In genomic region chr13:27270594-27271520, GRCh38 we compare ENCODE assay signal across 8 cellular contexts. TPM values are rescaled to one million over a fixed set of nuclear protein-coding genes. Genes with fewer than 3 reads are reported as not detected.
DNase-seq lines count a peak whose midpoint lies in the region; ATAC-seq and TF ChIP-seq lines count a peak whose summit lies in the region.

Gene RASL11A (plus strand): TSS chr13:27270830. CDS start chr13:27270945, 115 bp downstream.

- ATAC-seq in DND-41 (ENCODE audit: insufficient read depth, low read depth) (peak; percentile 96), GM21381 (IDR thresholded peaks at IDR 0.05; ENCODE audit: unreplicated experiment) (peak; percentile 81), RWPE2 (ENCODE audit: low read depth) (peak; percentile 94), foreskin keratinocyte (peak; percentile 89)

- peaks cover 6% of the 10 kb centered on the region for H4K20me1 ChIP-seq in DND-41 (ENCODE audit: insufficient read depth, low read length)

- peak within 1 kb of the TSS; percentile 30 to 70; a peak in 3 of 4 replicates for H3K4me3 ChIP-seq in DND-41 (ENCODE audit: low read depth in 1 of 2, low read length in 2 of 2)
- peak within 1 kb of the TSS; percentile 72 for H3K4me3 ChIP-seq in HUES48 (ENCODE audit: low read depth, low read length)
- H3K4me3 ChIP-seq in RWPE2 (ENCODE audit: severe bottlenecking): peak within 1 kb of the TSS; percentile 55
- H3K4me3 ChIP-seq in neuron (ENCODE audit: low read length): peak within 1 kb of the TSS; percentile 51
- H3K4me3 ChIP-seq in subcutaneous abdominal adipose tissue (ENCODE audit: low read depth in 1 of 5, low read length in 5 of 5): peak within 1 kb of the TSS; percentile 77 to 90 (median 86)

- DNase-seq in DND-41 (peak; percentile 69), RWPE2 (ENCODE audit: low spot score) (peak; percentile 71), foreskin keratinocyte (peak; percentile 49 to 73)
- peak; percentile 75 for DNase-seq in activated naive CD4-positive, alpha-beta T cell treated with Interleukin-2 at 50 U/mL for 16 hours

- H3K27me3 ChIP-seq in DND-41 (ENCODE audit: insufficient read depth, low read length, poor library complexity) (peaks cover 11% of the 10 kb centered on the region), HUES48 (ENCODE audit: control insufficient read depth, insufficient read depth, low read length) (peaks cover 24% of the 10 kb centered on the region), RWPE2 (ENCODE audit: insufficient read depth, poor library complexity, severe bottlenecking) (no peaks in the 10 kb centered on the region), foreskin keratinocyte (no peaks in the 10 kb centered on the region), neuron (ENCODE audit: insufficient read depth, low read length) (no peaks in the 10 kb centered on the region), subcutaneous abdominal adipose tissue (ENCODE audit: control insufficient read depth in 5 of 5, insufficient read depth in 4 of 5, low read length in 5 of 5) (no peaks in the 10 kb centered on the region)

- TF ChIP-seq CTCF in DND-41 (IDR thresholded peaks at IDR 0.05; ENCODE audit: borderline replicate concordance, extremely low read depth, low read length, poor library complexity, severe bottlenecking) (peak; percentile 76), RWPE2 (IDR thresholded peaks at IDR 0.05; ENCODE audit: poor library complexity, severe bottlenecking) (peak; percentile 95), foreskin keratinocyte (conservative IDR thresholded peaks at IDR 0.05) (peak; percentile 82)

- H3K27ac ChIP-seq in DND-41 (ENCODE audit: low read length): no peak within 1 kb of the TSS
- H3K27ac ChIP-seq in HUES48 (ENCODE audit: low read depth, low read length): peak within 1 kb of the TSS; percentile 23
- no peak within 1 kb of the TSS for H3K27ac ChIP-seq in RWPE2 (ENCODE audit: poor library complexity, severe bottlenecking)
- no peak within 1 kb of the TSS for H3K27ac ChIP-seq in foreskin keratinocyte
- peak within 1 kb of the TSS; percentile 78 for H3K27ac ChIP-seq in subcutaneous abdominal adipose tissue (ENCODE audit: low read depth, low read length)

- H2AFZ ChIP-seq in DND-41 (ENCODE audit: low read depth, low read length) (peak within 1 kb of the TSS; percentile 89), neuron (ENCODE audit: low read depth, low read length) (peak within 1 kb of the TSS; percentile 75)

- peak within 1 kb of the TSS; percentile 56 for H3K9ac ChIP-seq in DND-41 (ENCODE audit: low read depth, low read length)
- H3K9ac ChIP-seq in HUES48 (ENCODE audit: low read depth, low read length): peak within 1 kb of the TSS; percentile 17; the same call in 1 of the 2 replicates
- peak within 1 kb of the TSS; percentile 38 to 91 (median 80) for H3K9ac ChIP-seq in subcutaneous abdominal adipose tissue (ENCODE audit: low read length in 5 of 5)

- H3K9me3 ChIP-seq in DND-41 (ENCODE audit: insufficient read depth, low read length, severe bottlenecking) (no peaks in the 10 kb centered on the region), HUES48 (ENCODE audit: control insufficient read depth, insufficient read depth, low read length) (no peaks in the 10 kb centered on the region), RWPE2 (ENCODE audit: severe bottlenecking) (no peaks in the 10 kb centered on the region), neuron (ENCODE audit: low read length) (no peaks in the 10 kb centered on the region), subcutaneous abdominal adipose tissue (ENCODE audit: control insufficient read depth in 5 of 5, low read length in 5 of 5) (no peaks in the 10 kb centered on the region)

- H3K79me2 ChIP-seq in DND-41 (ENCODE audit: insufficient read depth, low read length): no peaks in the 10 kb centered on the region

- peak within 1 kb of the TSS; percentile 98 for H3K4me2 ChIP-seq in DND-41 (ENCODE audit: insufficient read depth, low read length)

- H3K36me3 ChIP-seq in DND-41 (ENCODE audit: insufficient read depth, low read length) (no peaks in the 10 kb centered on the region), HUES48 (ENCODE audit: control insufficient read depth, insufficient read depth, low read length) (no peaks in the 10 kb centered on the region), RWPE2 (ENCODE audit: low read depth) (no peaks in the 10 kb centered on the region), neuron (ENCODE audit: insufficient read depth, low read length) (no peaks in the 10 kb centered on the region), subcutaneous abdominal adipose tissue (ENCODE audit: control insufficient read depth in 5 of 5, insufficient read depth in 5 of 5, low read length in 5 of 5) (no peaks in the 10 kb centered on the region)

- H3K4me1 ChIP-seq in DND-41 (ENCODE audit: insufficient read depth, low read length): peaks cover 16% of the 10 kb centered on the region
- H3K4me1 ChIP-seq in HUES48 (ENCODE audit: control insufficient read depth, insufficient read depth, low read length): peaks cover 7% of the 10 kb centered on the region; the same call in 1 of the 2 replicates
- H3K4me1 ChIP-seq in RWPE2 (ENCODE audit: insufficient read depth, poor library complexity, severe bottlenecking): no peaks in the 10 kb centered on the region
- H3K4me1 ChIP-seq in foreskin keratinocyte: no peaks in the 10 kb centered on the region
- H3K4me1 ChIP-seq in neuron (ENCODE audit: insufficient read depth, low read length): peaks cover 2% of the 10 kb centered on the region
- peaks cover 5 to 40% (median 33%) of the 10 kb centered on the region in 5 donors for H3K4me1 ChIP-seq in subcutaneous abdominal adipose tissue (ENCODE audit: control insufficient read depth in 5 of 5, insufficient read depth in 5 of 5, low read length in 5 of 5)

RNA-seq across cellular contexts. Expression of gene RASL11A, which starts in this region (rescaled TPM):
- total RNA-seq in foreskin keratinocyte: 2.0 and 2.3 TPM in 2 replicates
- 1.6 and 3.0 TPM in 2 replicates for polyA plus RNA-seq in foreskin keratinocyte

Comparison
In these comparisons a context has a peak if more than half of its experiments do, and no peak if none do; other contexts are left out.
1. H3K27ac ChIP-seq: peak in HUES48 (single experiment) and subcutaneous abdominal adipose tissue (single experiment); none in DND-41 (single experiment), RWPE2 (single experiment) and foreskin keratinocyte (single experiment).
2. H3K9ac ChIP-seq: peak in every context shown above with its lines; median percentile 80 in subcutaneous abdominal adipose tissue; 56 in DND-41; 17 in HUES48.
3. Peak in every context shown above with its lines, with median percentiles within 50 percentile points of each other: ATAC-seq, DNase-seq, H3K4me3 ChIP-seq and CTCF ChIP-seq.